20 cellular contexts compared by ENCODE assay signal in the genomic region with DNA sequence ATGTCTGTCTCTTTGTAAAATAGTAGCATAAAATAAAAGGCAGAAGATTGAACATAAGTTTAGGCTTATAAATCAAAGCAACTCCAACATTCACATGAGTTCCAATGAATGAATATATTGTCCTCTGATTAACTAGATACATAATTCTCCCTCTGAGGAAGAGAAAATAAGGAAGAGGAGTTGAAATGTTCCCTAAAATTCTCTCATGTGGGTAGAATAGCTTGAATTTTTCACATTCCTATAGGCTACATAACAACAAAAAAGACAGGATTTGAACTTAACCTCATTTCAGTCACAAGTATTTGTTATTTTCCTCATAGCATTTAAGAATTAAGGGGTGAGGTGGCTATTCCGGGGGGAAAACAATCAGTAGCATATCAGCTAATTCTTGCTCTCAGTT.
DNase-seq lines count a peak whose midpoint lies in the region; ATAC-seq and TF ChIP-seq lines count a peak whose summit lies in the region.
"Had no signal": no experiment of that assay in that cellular context is flagged by ENCODE, and none has a peak within 500 bp of the region (broad histone marks: within the 10 kb centered on the region; RNA-seq: fewer than 3 reads in every experiment).

No MANE protein-coding gene starts in this region.

- no peaks in the 10 kb centered on the region for H3K9me2 ChIP-seq in GM23248 (ENCODE audit: insufficient read depth)

- H3K4me2 ChIP-seq in GM23248 (ENCODE audit: unreplicated experiment) (no peak overlapping the region), neuronal stem cell (ENCODE audit: insufficient read depth, low read length, poor library complexity, severe bottlenecking) (no peak overlapping the region), mammary epithelial cell (ENCODE audit: insufficient read depth, low read depth, low read length) (no peak overlapping the region)
- H3K4me2 ChIP-seq: A549; BLaER1 treated with 17β-estradiol and CSF1 and Interleukin-3, amounts not matched to agents 10 nM and 100 nM had no signal

- H3K27ac ChIP-seq in GM23248 (no peak overlapping the region), neuronal stem cell (replicated peaks; ENCODE audit: low read length) (no peak overlapping the region), mammary epithelial cell (ENCODE audit: insufficient read depth, low read depth, low read length) (no peak overlapping the region)
- H3K27ac ChIP-seq: A549; BLaER1 treated with 17β-estradiol and CSF1 and Interleukin-3, amounts not matched to agents 10 nM and 100 nM; HL-60; Peyer's patch had no signal

- CTCF ChIA-PET in mammary epithelial cell (lab: Charles Lee; ENCODE audit: low non-redundant PET): no interaction called here

- H3K9me3 ChIP-seq in GM23248 (ENCODE audit: low read depth) (no peaks in the 10 kb centered on the region), neuronal stem cell (replicated peaks in 1 of 2; ENCODE audit: control insufficient read depth in 2 of 2, insufficient read depth in 1 of 2, low read depth in 1 of 2, low read length in 2 of 2) (no peaks in the 10 kb centered on the region), mammary epithelial cell (replicated peaks; ENCODE audit: insufficient read depth, low read length) (no peaks in the 10 kb centered on the region)
- H3K9me3 ChIP-seq: A549, Peyer's patch had no signal

- in situ Hi-C loops in GM23248 (cut with MboI) (no loop called here), SK-MEL-5 (cut with HindIII; ENCODE audit: low pct_unique_long_range_greater_than_20kb, low sequenced_read_pairs) (no loop called here), mammary epithelial cell (cut with MboI; ENCODE audit: low sequenced_read_pairs in 2 of 2) (no loop called here)

- no peak for ATAC-seq in left lobe of liver
- ATAC-seq: A549, HepG2 had no signal

- H3K4me3 ChIP-seq in GM23248 (no peak overlapping the region), neuronal stem cell (ENCODE audit: low read length in 2 of 2) (no peak overlapping the region), mammary epithelial cell (replicated peaks in 1 of 3; ENCODE audit: insufficient read depth in 1 of 3, low read depth in 2 of 3, low read length in 3 of 3) (no peak overlapping the region)
- H3K4me3 ChIP-seq: A549; BLaER1 treated with 17β-estradiol and CSF1 and Interleukin-3, amounts not matched to agents 10 nM and 100 nM; Peyer's patch had no signal

- H3K79me2 ChIP-seq in GM23248 (ENCODE audit: insufficient read depth) (no peaks in the 10 kb centered on the region), mammary epithelial cell (ENCODE audit: insufficient read depth, low read length) (no peaks in the 10 kb centered on the region)

- H3K18ac ChIP-seq in neuronal stem cell (ENCODE audit: low read length): no peak overlapping the region

- H3K27me3 ChIP-seq in GM23248 (replicated peaks; ENCODE audit: insufficient read depth): no peaks in the 10 kb centered on the region
- H3K27me3 ChIP-seq in neuronal stem cell (ENCODE audit: control insufficient read depth in 3 of 3, insufficient read depth in 3 of 3, low read depth in 1 of 3, low read length in 3 of 3): no peaks in the 10 kb centered on the region
- no peaks in the 10 kb centered on the region for H3K27me3 ChIP-seq in mammary epithelial cell (ENCODE audit: insufficient read depth, low read length)
- H3K27me3 ChIP-seq: BLaER1 treated with 17β-estradiol and CSF1 and Interleukin-3, amounts not matched to agents 10 nM and 100 nM; Peyer's patch had no signal

- no peak overlapping the region for H3K14ac ChIP-seq in neuronal stem cell (ENCODE audit: low read length)

- no peak overlapping the region for H2BK15ac ChIP-seq in neuronal stem cell (ENCODE audit: low read length)

- H4K91ac ChIP-seq in neuronal stem cell (ENCODE audit: low read depth, low read length, poor library complexity): no peak overlapping the region

- dilution Hi-C loops in mammary epithelial cell (cut with HindIII; ENCODE audit: low sequenced_read_pairs): no loop called here

- TF ChIP-seq CTCF in mammary epithelial cell (conservative IDR thresholded peaks at IDR 0.05 in 1 of 2, IDR thresholded peaks at IDR 0.05 in 1 of 2; ENCODE audit: extremely low read depth in 1 of 2, insufficient read depth in 1 of 2, low read depth in 1 of 2, low read length in 2 of 2): no peak

- no TSS peak for BruUV-seq in mammary epithelial cell (replicated peaks; lab: Mats Ljungman, UMichigan)

- no peak overlapping the region for H4K8ac ChIP-seq in neuronal stem cell (ENCODE audit: low read depth, low read length)

- H3K9ac ChIP-seq in GM23248 (no peak overlapping the region), neuronal stem cell (ENCODE audit: low read depth, low read length, poor library complexity) (no peak overlapping the region), mammary epithelial cell (ENCODE audit: insufficient read depth, low read length) (no peak overlapping the region)
- H3K9ac ChIP-seq: BLaER1 treated with 17β-estradiol and CSF1 and Interleukin-3, amounts not matched to agents 10 nM and 100 nM had no signal

- intact Hi-C loops in mammary epithelial cell (cut with micrococcal nuclease): no loop called here

- H4K20me1 ChIP-seq in GM23248 (ENCODE audit: insufficient read depth) (no peaks in the 10 kb centered on the region), mammary epithelial cell (ENCODE audit: insufficient read depth, low read length) (no peaks in the 10 kb centered on the region)
- H4K20me1 ChIP-seq: BLaER1 treated with 17β-estradiol and CSF1 and Interleukin-3, amounts not matched to agents 10 nM and 100 nM had no signal

- H2AK5ac ChIP-seq in neuronal stem cell (ENCODE audit: low read depth, low read length): no peak overlapping the region

- H3F3A ChIP-seq in GM23248 (ENCODE audit: insufficient read depth): no peaks in the 10 kb centered on the region

- no peaks in the 10 kb centered on the region for H3K79me1 ChIP-seq in neuronal stem cell (ENCODE audit: low read depth, low read length)

- no peak overlapping the region for H2BK5ac ChIP-seq in neuronal stem cell (ENCODE audit: low read length)

- DNase-seq in GM23248: no peak
- peak; percentile 1 for DNase-seq in SK-MEL-5 (ENCODE audit: low read depth, low spot score)
- peak; percentile 79 for DNase-seq in foreskin melanocyte
- no peak for DNase-seq in neuronal stem cell (ENCODE audit: low spot score)
- DNase-seq in left lobe of liver (ENCODE audit: low spot score): no peak
- DNase-seq in mammary epithelial cell: no peak
- DNase-seq in SW480 (ENCODE audit: low spot score): no peak
- DNase-seq: DMS 273 treated with DMSO at 0.1 percent for 48 hours, GF-D8, GOT3, KG1, NCI-H1436, NCI-H2029 treated with DMSO at 0.1 percent for 48 hours, NCI-H510A treated with DMSO at 0.1 percent for 48 hours, Peyer's patch, Right ventricle myocardium superior had no signal

- 10 to 24% methylated on average over 1 of the region's 1 CpG for WGBS in GM23248 (ENCODE audit: low coverage in 1 of 2, low lambda C conversion rate in 2 of 2, missing lambda C conversion rate in 2 of 2), 2 experiments
- WGBS in neuronal stem cell (ENCODE audit: extremely low coverage in 2 of 2, insufficient read length in 2 of 2, insufficient replicate concordance in 1 of 2), 2 donors: no CpG with 5 or more reads among the region's 1 CpG
- whole genome bisulfite sequencing in mammary epithelial cell (ENCODE audit: low coverage, missing lambda C conversion rate): 38% methylated on average over 1 of the region's 1 CpG

- H2BK12ac ChIP-seq in neuronal stem cell (ENCODE audit: low read length): no peak overlapping the region

- H2BK120ac ChIP-seq in neuronal stem cell (ENCODE audit: low read depth, low read length): no peak overlapping the region

- H3K23ac ChIP-seq in neuronal stem cell (ENCODE audit: low read depth, low read length, poor library complexity): no peak overlapping the region

- H3K4me1 ChIP-seq in GM23248 (ENCODE audit: insufficient read depth) (no peaks in the 10 kb centered on the region), neuronal stem cell (ENCODE audit: control insufficient read depth in 2 of 2, insufficient read depth in 1 of 2, low read depth in 1 of 2, low read length in 2 of 2) (peaks cover 0 to 2% of the 10 kb centered on the region in 2 donors), mammary epithelial cell (ENCODE audit: insufficient read depth, low read length) (no peaks in the 10 kb centered on the region)
- H3K4me1 ChIP-seq: A549; BLaER1 treated with 17β-estradiol and CSF1 and Interleukin-3, amounts not matched to agents 10 nM and 100 nM; Peyer's patch had no signal

- H3K4ac ChIP-seq in neuronal stem cell (ENCODE audit: low read length): no peak overlapping the region

- H2AFZ ChIP-seq in GM23248: 0 out of 2 replicates have a peak overlapping the region, but pooled peaks have one; percentile 21
- peak overlapping the region; percentile 10 for H2AFZ ChIP-seq in neuronal stem cell (ENCODE audit: low read length)
- no peak overlapping the region for H2AFZ ChIP-seq in mammary epithelial cell (ENCODE audit: low read depth, low read length)

- H3K36me3 ChIP-seq in GM23248 (ENCODE audit: low read depth) (no peaks in the 10 kb centered on the region), neuronal stem cell (replicated peaks in 1 of 2; ENCODE audit: control insufficient read depth in 2 of 2, insufficient read depth in 2 of 2, low read length in 2 of 2) (no peaks in the 10 kb centered on the region), mammary epithelial cell (ENCODE audit: insufficient read depth, low read length) (no peaks in the 10 kb centered on the region)
- H3K36me3 ChIP-seq: BLaER1 treated with 17β-estradiol and CSF1 and Interleukin-3, amounts not matched to agents 10 nM and 100 nM; Peyer's patch had no signal

Comparison
In these comparisons a context has a peak if more than half of its experiments do, and no peak if none do; other contexts are left out.
1. DNase-seq: peak in SK-MEL-5 (single experiment) and foreskin melanocyte (single experiment); none in GM23248 (single experiment), neuronal stem cell (single experiment), left lobe of liver (single experiment), mammary epithelial cell (single experiment) and SW480 (single experiment).